ENCODE assay signal across 12 cellular contexts in genomic region chr4:138898282-138898681, GRCh38.
DNase-seq lines count a peak whose midpoint lies in the region; TF ChIP-seq lines count a peak whose summit lies in the region.
"Had no signal": no experiment of that assay in that cellular context is flagged by ENCODE, and none has a peak within 500 bp of the region (broad histone marks: within the 10 kb centered on the region; RNA-seq: fewer than 3 reads in every experiment).

No MANE protein-coding gene starts in this region.

- DNase-seq in EH (ENCODE audit: low read depth) (peak; percentile 65), NCI-H1417 (lab: John Stamatoyannopoulos, UW) (peak; percentile 80 to 94 (median 83)), amniotic epithelial cell (ENCODE audit: low read depth) (peak; percentile 22), osteoblast (ENCODE audit: insufficient read length, low spot score, missing footprints) (peak; percentile 57), islet precursor cell (no peak)
- DNase-seq in activated T-cell treated with anti-CD3 and anti-CD28 coated beads, Interleukin-2, amount 50 U/mL, for 24 hours, result no peak
- DNase-seq in activated CD4-positive, alpha-beta T cell treated with anti-CD3 and anti-CD28 coated beads for 48 hours, result no peak
- DNase-seq: activated CD4-positive, alpha-beta T cell treated with anti-CD3 and anti-CD28 coated beads, Interleukin-2, amount 50 U/mL, for 48 hours; effector CD8-positive, alpha-beta T cell; stimulated activated CD4-positive, alpha-beta T cell treated with anti-CD3 and anti-CD28 coated beads, Interleukin-2, amount 100 ng/mL, for 48 hours had no signal

- H3K9me3 ChIP-seq in osteoblast (ENCODE audit: low read depth, low read length), result no peaks in the 10 kb centered on the region

- H3K4me1 ChIP-seq in osteoblast (ENCODE audit: insufficient read depth, low read length), result peaks cover 20% of the 10 kb centered on the region

- no peaks in the 10 kb centered on the region for H3K36me3 Mint-ChIP-seq in activated T-cell treated with anti-CD3 and anti-CD28 coated beads, Interleukin-2, amount 50 U/mL, for 24 hours (ENCODE audit: low read depth)
- H3K36me3 Mint-ChIP-seq: activated naive CD4-positive, alpha-beta T cell treated with anti-CD3 and anti-CD28 coated beads, Interleukin-2, amount 50 U/mL, for 72 hours had no signal

- no peak for TF ChIP-seq CTCF in osteoblast (IDR thresholded peaks at IDR 0.05; ENCODE audit: extremely low read depth, low read depth, low read length)

- peak overlapping the region; percentile 76 for H3K4me2 ChIP-seq in osteoblast (ENCODE audit: insufficient read depth, low read length)

- no peaks in the 10 kb centered on the region for H3K79me2 ChIP-seq in osteoblast (ENCODE audit: insufficient read depth, low read length)

- no peaks in the 10 kb centered on the region for H3K36me3 ChIP-seq in osteoblast (ENCODE audit: insufficient read depth, low read length)

- H3K4me3 Mint-ChIP-seq in activated T-cell treated with anti-CD3 and anti-CD28 coated beads, Interleukin-2, amount 50 U/mL, for 24 hours, result no peak overlapping the region
- H3K4me3 Mint-ChIP-seq: neural crest cell had no signal

- H3K27ac Mint-ChIP-seq in activated T-cell treated with anti-CD3 and anti-CD28 coated beads, Interleukin-2, amount 50 U/mL, for 24 hours, result no peak overlapping the region
- H3K27ac Mint-ChIP-seq: activated naive CD4-positive, alpha-beta T cell treated with anti-CD3 and anti-CD28 coated beads, Interleukin-2, amount 50 U/mL, for 72 hours had no signal

- no peak overlapping the region for H2AFZ ChIP-seq in osteoblast (ENCODE audit: low read length)

- H3K27ac ChIP-seq in osteoblast (ENCODE audit: low read depth, low read length), result peak overlapping the region; percentile 63

- H3K4me3 ChIP-seq in osteoblast (ENCODE audit: insufficient read depth, low read length), result peak overlapping the region; percentile 47

- no peaks in the 10 kb centered on the region for H3K9me3 Mint-ChIP-seq in activated T-cell treated with anti-CD3 and anti-CD28 coated beads, Interleukin-2, amount 50 U/mL, for 24 hours
- H3K9me3 Mint-ChIP-seq: activated naive CD4-positive, alpha-beta T cell treated with anti-CD3 and anti-CD28 coated beads, Interleukin-2, amount 50 U/mL, for 72 hours; neural crest cell had no signal

- H3K27me3 Mint-ChIP-seq in activated T-cell treated with anti-CD3 and anti-CD28 coated beads, Interleukin-2, amount 50 U/mL, for 24 hours, result peaks cover 11% of the 10 kb centered on the region

- no peaks in the 10 kb centered on the region for H4K20me1 ChIP-seq in osteoblast (ENCODE audit: insufficient read depth, low read length)

- no peaks in the 10 kb centered on the region for H3K27me3 ChIP-seq in osteoblast (ENCODE audit: insufficient read depth, low read length)

- H3K4me1 Mint-ChIP-seq in activated T-cell treated with anti-CD3 and anti-CD28 coated beads, Interleukin-2, amount 50 U/mL, for 24 hours (ENCODE audit: low read depth), result peaks cover 9% of the 10 kb centered on the region
- H3K4me1 Mint-ChIP-seq: neural crest cell had no signal

Comparison
In these comparisons a context has a peak if more than half of its experiments do, and no peak if none do; other contexts are left out.
1. DNase-seq: peak in EH (single experiment), NCI-H1417 (3 of 3), amniotic epithelial cell (single experiment) and osteoblast (single experiment); none in activated T-cell treated with anti-CD3 and anti-CD28 coated beads, Interleukin-2, amount 50 U/mL, for 24 hours (single experiment), islet precursor cell (single experiment) and activated CD4-positive, alpha-beta T cell treated with anti-CD3 and anti-CD28 coated beads for 48 hours (single experiment).